ENCODE assay signal across 8 cellular contexts in genomic region chr3:129184396-129184656, GRCh38. TPM values are rescaled to one million over a fixed set of nuclear protein-coding genes. Genes with fewer than 3 reads are reported as not detected.
A peak's percentile ranks its signal among the peaks of the same experiment; 100 is the strongest.
DNase-seq lines count a peak whose midpoint lies in the region; ATAC-seq, FAIRE-seq and TF ChIP-seq lines count a peak whose summit lies in the region.

No MANE protein-coding gene starts in this region.

- H3K27me3 Mint-ChIP-seq in astrocyte (ENCODE audit: low read depth, unreplicated experiment) (no peaks in the 10 kb centered on the region), immature natural killer cell (ENCODE audit: low read depth in 3 of 3) (peaks cover 10 to 14% (median 13%) of the 10 kb centered on the region in 3 donors)

- H3K4me1 Mint-ChIP-seq in astrocyte (ENCODE audit: low read depth, unreplicated experiment) (peaks cover 15% of the 10 kb centered on the region), immature natural killer cell (peaks cover 39 to 44% of the 10 kb centered on the region in 2 donors)

- peak overlapping the region; percentile 98 for H3K9ac ChIP-seq in astrocyte (ENCODE audit: low read length)

- no peaks in the 10 kb centered on the region for H3K9me3 ChIP-seq in astrocyte (ENCODE audit: insufficient read depth, low read depth, low read length)

- H3K79me2 ChIP-seq in astrocyte (ENCODE audit: insufficient read depth, low read length): peaks cover 56% of the 10 kb centered on the region

- DNase-seq in Right ventricle myocardium inferior (ENCODE audit: missing footprints): no peak
- DNase-seq in cardiac septum (ENCODE audit: low spot score): no peak
- peak; percentile 23 for DNase-seq in NCI-H1105 (lab: John Stamatoyannopoulos, UW)
- no peak for DNase-seq in astrocyte (ENCODE audit: low read depth)
- no peak for DNase-seq in immature natural killer cell
- peak; percentile 59 for DNase-seq in stimulated activated CD8-positive, alpha-beta memory T cell treated with anti-CD3 and anti-CD28 coated beads, Interleukin-4, amount 100 ng/mL, for 48 hours
- no peak for DNase-seq in amniotic stem cell (lab: John Stamatoyannopoulos, UW)
- DNase-seq in NCI-H510A (lab: John Stamatoyannopoulos, UW): no peak

- peaks cover 16% of the 10 kb centered on the region for H3K4me1 ChIP-seq in astrocyte (ENCODE audit: insufficient read depth, low read length)

- H3K36me3 Mint-ChIP-seq in astrocyte (ENCODE audit: low read depth, unreplicated experiment) (no peaks in the 10 kb centered on the region), immature natural killer cell (peaks cover 0 to 2% (median 0%) of the 10 kb centered on the region in 3 donors)

- peak overlapping the region; percentile 90 for H3K27ac Mint-ChIP-seq in astrocyte (ENCODE audit: unreplicated experiment)
- H3K27ac Mint-ChIP-seq in immature natural killer cell: peak overlapping the region; percentile 92 to 98 (median 98)

- H3K4me3 Mint-ChIP-seq in astrocyte (ENCODE audit: unreplicated experiment) (peak overlapping the region; percentile 96), immature natural killer cell (peak overlapping the region; percentile 95 to 97 (median 95))

- H3K4me3 ChIP-seq in astrocyte (ENCODE audit: insufficient read depth, low read depth, low read length): peak overlapping the region; percentile 96

- ATAC-seq in Right ventricle myocardium inferior: peak; percentile 5

- no peak for FAIRE-seq in astrocyte (lab: Jason Lieb, UNC)

- H3K4me2 ChIP-seq in astrocyte (ENCODE audit: low read length): peak overlapping the region; percentile 88

- H3K36me3 ChIP-seq in astrocyte (ENCODE audit: insufficient read depth, low read length): peaks cover 6% of the 10 kb centered on the region

- peak overlapping the region; percentile 63 for H2AFZ ChIP-seq in astrocyte (ENCODE audit: low read depth, low read length)

- H3K27ac ChIP-seq in astrocyte (ENCODE audit: low read depth, low read length): peak overlapping the region; percentile 90

- H3K9me3 Mint-ChIP-seq in astrocyte (ENCODE audit: unreplicated experiment): no peaks in the 10 kb centered on the region
- no peaks in the 10 kb centered on the region for H3K9me3 Mint-ChIP-seq in immature natural killer cell

- H3K27me3 ChIP-seq in astrocyte (ENCODE audit: insufficient read depth, low read length): no peaks in the 10 kb centered on the region

- intact Hi-C loops in Right ventricle myocardium inferior (cut with DNase I) (loop anchor here (5.0 kb wide), 1 partner anchor 63 kb away; the partner anchor contains the start of gene COPG1), cardiac septum (cut with DNase I) (loop anchor here (5.0 kb wide), 2 partner anchors 43 to 63 kb away; partner anchors contain the start of gene COPG1)

- peaks cover 35% of the 10 kb centered on the region for H4K20me1 ChIP-seq in astrocyte (ENCODE audit: insufficient read depth, low read length)

- TF ChIP-seq CTCF in astrocyte (IDR thresholded peaks at IDR 0.05; ENCODE audit: insufficient read depth, low read depth, low read length): no peak

RNA-seq across cellular contexts. Expression of gene CNBP, which starts 0.6 kb away (rescaled TPM):
- 458 TPM for total RNA-seq in Right ventricle myocardium inferior
- 458 TPM for total RNA-seq in cardiac septum
- total RNA-seq in astrocyte: 206 and 227 TPM in 2 replicates
- polyA plus RNA-seq in immature natural killer cell: 1,000 to 10,000 TPM in 1 of 3 donors, 100 to 1,000 TPM in 2; 728 to 1,257 (median 878) TPM

RNA-seq across cellular contexts. Expression of gene ISY1, which starts 23.5 kb away (rescaled TPM):
- 25.1 TPM for total RNA-seq in Right ventricle myocardium inferior
- 23.9 TPM for total RNA-seq in cardiac septum
- 26.6 and 29.7 TPM in 2 replicates for total RNA-seq in astrocyte
- polyA plus RNA-seq in immature natural killer cell: 100 to 1,000 TPM in 2 of 3 donors, 10 to 100 TPM in 1; 91.1 to 107 (median 103) TPM

Comparison
In these comparisons a context has a peak if more than half of its experiments do, and no peak if none do; other contexts are left out.
1. DNase-seq: peak in NCI-H1105 (single experiment) and stimulated activated CD8-positive, alpha-beta memory T cell treated with anti-CD3 and anti-CD28 coated beads, Interleukin-4, amount 100 ng/mL, for 48 hours (single experiment); none in Right ventricle myocardium inferior (single experiment), cardiac septum (single experiment), astrocyte (single experiment), immature natural killer cell (0 of 3), amniotic stem cell (single experiment) and NCI-H510A (single experiment).